ENCODE assay signal across 12 cellular contexts in the genomic region with DNA sequence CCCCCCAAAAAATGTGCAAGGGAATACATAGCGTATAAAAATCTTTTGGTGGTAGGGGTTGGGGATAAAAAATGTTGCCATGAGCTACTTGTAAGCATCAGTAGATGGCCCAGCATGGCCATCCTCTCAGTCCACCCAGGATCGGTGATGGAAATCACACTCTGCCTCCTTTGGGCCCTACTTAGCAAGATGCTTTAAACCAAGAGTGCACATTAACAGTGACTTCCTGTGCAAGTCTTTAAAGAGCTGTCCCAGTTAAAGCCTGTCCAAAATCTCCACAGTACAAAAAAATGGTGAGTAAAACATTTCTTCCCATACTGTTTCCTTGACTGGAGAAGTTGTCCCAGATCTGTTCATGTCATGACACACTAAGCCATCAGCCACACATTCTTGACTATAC. TPM values are rescaled to one million over a fixed set of nuclear protein-coding genes. Genes with fewer than 3 reads are reported as not detected.
A peak's percentile ranks its signal among the peaks of the same experiment; 100 is the strongest.
DNase-seq lines count a peak whose midpoint lies in the region; ATAC-seq, FAIRE-seq and TF ChIP-seq lines count a peak whose summit lies in the region.
"Had no signal": no experiment of that assay in that cellular context is flagged by ENCODE, and none has a peak within 500 bp of the region (broad histone marks: within the 10 kb centered on the region; RNA-seq: fewer than 3 reads in every experiment).

No MANE protein-coding gene starts in this region.

- no peaks in the 10 kb centered on the region for H3K9me3 ChIP-seq in T-helper 17 cell (ENCODE audit: control insufficient read depth, low read length, poor library complexity, severe bottlenecking)

- peaks cover 4% of the 10 kb centered on the region for H3K36me3 Mint-ChIP-seq in T-helper 17 cell (ENCODE audit: low read depth)
- peaks cover 8 to 13% of the 10 kb centered on the region in 2 donors for H3K36me3 Mint-ChIP-seq in naive B cell

- ATAC-seq in HG02759 (IDR thresholded peaks at IDR 0.05; ENCODE audit: unreplicated experiment) (peak; percentile 28), T-helper 17 cell (no peak), naive B cell (ENCODE audit: low read depth in 2 of 2) (no peak), HG03460 (IDR thresholded peaks at IDR 0.05; ENCODE audit: unreplicated experiment) (no peak), HG03342 (IDR thresholded peaks at IDR 0.05; ENCODE audit: unreplicated experiment) (no peak)
- ATAC-seq: SK-N-SH treated with all-trans-retinoic acid at 6 μM for 48 hours had no signal

- no peak for TF ChIP-seq POLR2A in GM12892 (IDR thresholded peaks at IDR 0.05; ENCODE audit: low read depth, low read length)
- TF ChIP-seq POLR2A in erythroblast (IDR thresholded peaks at IDR 0.05; ENCODE audit: low read length) = no peak

- peaks cover 0 to 6% (median 2%) of the 10 kb centered on the region in 7 donors for H3K9me3 Mint-ChIP-seq in naive B cell

- peak; percentile 86 for FAIRE-seq in GM12892 (lab: Jason Lieb, UNC)

- DNase-seq in GM12892 (ENCODE audit: insufficient read length) (no peak), T-helper 17 cell (no peak), naive B cell (no peak), hypothalamus (lab: John Stamatoyannopoulos, UW) (no peak), erythroblast (lab: John Stamatoyannopoulos, UW) (no peak)
- DNase-seq: DMS 273 treated with DMSO at 0.1 percent for 48 hours; HFFc6; stimulated activated CD4-positive, alpha-beta T cell treated with anti-CD3 and anti-CD28 coated beads, Interleukin-12 subunit alpha, Interleukin-12 subunit beta, amount 100 ng/mL, for 4 hours had no signal

- H3K27ac Mint-ChIP-seq in T-helper 17 cell (peak overlapping the region; percentile 99), naive B cell (peak overlapping the region; percentile 70 to 95 (median 90))
- H3K27ac Mint-ChIP-seq: HFFc6 had no signal

- H3K4me3 Mint-ChIP-seq in T-helper 17 cell (peak overlapping the region; percentile 86), naive B cell (peak overlapping the region; percentile 77 to 91 (median 84))
- H3K4me3 Mint-ChIP-seq: HFFc6 had no signal

- H3K4me1 Mint-ChIP-seq in T-helper 17 cell (peaks cover 70% of the 10 kb centered on the region), naive B cell (peaks cover 78 to 94% (median 91%) of the 10 kb centered on the region in 3 donors)

- H3K27me3 Mint-ChIP-seq in T-helper 17 cell (no peaks in the 10 kb centered on the region), naive B cell (no peaks in the 10 kb centered on the region)

RNA-seq across cellular contexts. Expression of a gene that starts 18.0 kb away (rescaled TPM):
- polyA plus RNA-seq in GM12892 (2012; ENCODE audit: missing spikeins) = 32.8 TPM
- 100 to 1,000 TPM; 232 to 246 TPM for total RNA-seq in T-helper 17 cell
- polyA plus RNA-seq in naive B cell (ENCODE audit: low read depth in 6 of 6) = 100 to 1,000 TPM; 107 to 176 (median 141) TPM
